Comparison of ENCODE assay signal across 8 cellular contexts in genomic region chr11:126284829-126285228, GRCh38. TPM values are rescaled to one million over a fixed set of nuclear protein-coding genes. Genes with fewer than 3 reads are reported as not detected.
DNase-seq lines count a peak whose midpoint lies in the region; ATAC-seq, FAIRE-seq and TF ChIP-seq lines count a peak whose summit lies in the region.

No MANE protein-coding gene starts in this region.

- H3K9me3 Mint-ChIP-seq in activated T-helper 17 cell treated with anti-CD3 and anti-CD28 coated beads, Interleukin-2, amount 50 U/mL, for 72 hours = no peaks in the 10 kb centered on the region

- peak; percentile 42 for ATAC-seq in GM19043 (IDR thresholded peaks at IDR 0.05; ENCODE audit: low read depth, unreplicated experiment)
- peak; percentile 66 for ATAC-seq in HG03469 (IDR thresholded peaks at IDR 0.05; ENCODE audit: unreplicated experiment)
- peak; percentile 73 for ATAC-seq in activated T-helper 17 cell treated with anti-CD3 and anti-CD28 coated beads, Interleukin-2, amount 50 U/mL, for 72 hours (replicated peaks)
- ATAC-seq in HG02840 (IDR thresholded peaks at IDR 0.05; ENCODE audit: low FRiP score, unreplicated experiment) = no peak

- no peak for TF ChIP-seq CTCF in BJ (IDR thresholded peaks at IDR 0.05; ENCODE audit: insufficient read depth, low read depth, low read length)

- no peak overlapping the region for H3K4me3 ChIP-seq in BJ (ENCODE audit: low read depth, low read length)

- POLR2A ChIA-PET in BJ (lab: Charles Lee) = no interaction called here

- H3K4me3 Mint-ChIP-seq in activated T-helper 17 cell treated with anti-CD3 and anti-CD28 coated beads, Interleukin-2, amount 50 U/mL, for 72 hours = peak overlapping the region; percentile 97

- DNase-seq in BJ (ENCODE audit: low read depth) = peak; percentile 62
- peak; percentile 78 for DNase-seq in RCC 7860 (ENCODE audit: low spot score)
- peak; percentile 73 for DNase-seq in hepatic stellate cell (ENCODE audit: low spot score)
- DNase-seq in stimulated activated CD8-positive, alpha-beta memory T cell treated with anti-CD3 and anti-CD28 coated beads, Interleukin-15, amount 100 ng/mL, for 24 hours (ENCODE audit: low read depth) = peak; percentile 50

- CTCF ChIA-PET in BJ (lab: Yijun Ruan, JAX) = no interaction called here

- H3K27ac Mint-ChIP-seq in activated T-helper 17 cell treated with anti-CD3 and anti-CD28 coated beads, Interleukin-2, amount 50 U/mL, for 72 hours = peak overlapping the region; percentile 81

- peaks cover 7% of the 10 kb centered on the region; the same call in 1 of the 2 replicates for H3K36me3 ChIP-seq in BJ (ENCODE audit: control insufficient read depth, insufficient read depth, low read length)

- H3K36me3 Mint-ChIP-seq in activated T-helper 17 cell treated with anti-CD3 and anti-CD28 coated beads, Interleukin-2, amount 50 U/mL, for 72 hours (ENCODE audit: low read depth) = peaks cover 24% of the 10 kb centered on the region

- FAIRE-seq in RCC 7860 (lab: Jason Lieb, UNC) = peak; percentile 84

- no peaks in the 10 kb centered on the region for H3K27me3 Mint-ChIP-seq in activated T-helper 17 cell treated with anti-CD3 and anti-CD28 coated beads, Interleukin-2, amount 50 U/mL, for 72 hours

- peaks cover 23% of the 10 kb centered on the region for H3K4me1 Mint-ChIP-seq in activated T-helper 17 cell treated with anti-CD3 and anti-CD28 coated beads, Interleukin-2, amount 50 U/mL, for 72 hours

- no peaks in the 10 kb centered on the region for H3K27me3 ChIP-seq in BJ (ENCODE audit: control insufficient read depth, insufficient read depth, low read length)

RNA-seq across cellular contexts. Expression of gene TIRAP, which starts 1.9 kb away (rescaled TPM):
- 5.8 and 7.2 TPM in 2 replicates for polyA plus RNA-seq in BJ (2011; rRNA removed)
- polyA minus RNA-seq in BJ (2011; rRNA and poly(A)+ RNA removed) = 10.2 and 12.0 TPM in 2 replicates
- 10 to 100 TPM; 11.1 to 12.0 TPM for total RNA-seq in activated T-helper 17 cell treated with anti-CD3 and anti-CD28 coated beads, Interleukin-2, amount 50 U/mL, for 72 hours

RNA-seq across cellular contexts. Expression of gene FOXRED1, which starts 15.9 kb away (rescaled TPM):
- 11.4 and 18.3 TPM in 2 replicates for polyA plus RNA-seq in BJ (2011; rRNA removed)
- 5.2 and 8.0 TPM in 2 replicates for polyA minus RNA-seq in BJ (2011; rRNA and poly(A)+ RNA removed)
- total RNA-seq in activated T-helper 17 cell treated with anti-CD3 and anti-CD28 coated beads, Interleukin-2, amount 50 U/mL, for 72 hours = 10 to 100 TPM; 34.6 to 47.1 TPM

RNA-seq across cellular contexts. Expression of gene SRPRA, which starts 16.1 kb away (rescaled TPM):
- 153 and 181 TPM in 2 replicates for polyA plus RNA-seq in BJ (2011; rRNA removed)
- 92.8 and 124 TPM in 2 replicates for polyA minus RNA-seq in BJ (2011; rRNA and poly(A)+ RNA removed)
- 100 to 1,000 TPM in 1 of 2 donors, 10 to 100 TPM in 1; 92.5 to 142 TPM for total RNA-seq in activated T-helper 17 cell treated with anti-CD3 and anti-CD28 coated beads, Interleukin-2, amount 50 U/mL, for 72 hours

RNA-seq across cellular contexts. Expression of gene DCPS, which starts 19.0 kb away (rescaled TPM):
- 14.9 and 23.5 TPM in 2 replicates for polyA plus RNA-seq in BJ (2011; rRNA removed)
- 7.6 and 12.7 TPM in 2 replicates for polyA minus RNA-seq in BJ (2011; rRNA and poly(A)+ RNA removed)
- total RNA-seq in activated T-helper 17 cell treated with anti-CD3 and anti-CD28 coated beads, Interleukin-2, amount 50 U/mL, for 72 hours = 10 to 100 TPM; 28.1 to 47.5 TPM
